ENCODE assay signal across 8 cellular contexts in the genomic region with DNA sequence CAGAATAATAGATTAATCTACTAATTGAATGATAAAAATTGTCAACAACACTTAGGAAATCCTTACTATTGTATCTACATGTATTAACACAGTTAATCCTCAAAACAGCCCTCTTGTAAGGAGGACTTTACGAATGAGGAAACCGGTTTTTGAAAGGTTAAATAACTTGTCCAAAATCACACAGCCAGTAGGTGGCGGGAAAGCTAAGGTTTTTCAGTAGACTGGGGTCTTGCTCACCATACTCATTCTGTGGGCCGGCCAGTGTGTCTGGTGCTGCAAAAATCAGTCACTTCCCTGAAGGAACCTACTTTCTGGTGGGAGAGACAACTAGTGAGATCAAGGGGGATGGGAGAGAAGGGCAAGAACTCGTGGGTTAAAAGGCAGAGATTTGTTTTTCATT. TPM values are rescaled to one million over a fixed set of nuclear protein-coding genes. Genes with fewer than 3 reads are reported as not detected.
DNase-seq lines count a peak whose midpoint lies in the region; ATAC-seq and TF ChIP-seq lines count a peak whose summit lies in the region.

No MANE protein-coding gene starts in this region.

- H3K4me3 ChIP-seq in breast epithelium (no peak overlapping the region), skeletal muscle tissue (ENCODE audit: low read length in 3 of 3) (no peak overlapping the region)

- no peaks in the 10 kb centered on the region for H3K27me3 Mint-ChIP-seq in MCF 10A (ENCODE audit: insufficient read depth, unreplicated experiment)
- no peaks in the 10 kb centered on the region for H3K27me3 Mint-ChIP-seq in endothelial cell (ENCODE audit: unreplicated experiment)
- no peaks in the 10 kb centered on the region for H3K27me3 Mint-ChIP-seq in activated T-helper 1 cell treated with anti-CD3 and anti-CD28 coated beads, Interleukin-12 subunit alpha, Interleukin-12 subunit beta, Interleukin-2, Interleukin-4 antibody, amounts not matched to agents 30 ng/mL and 10 ng/mL and 1 ng/mL, durations not matched to agents 14 hours and 24 hours and 36 hours (ENCODE audit: insufficient read depth)

- CTCF ChIA-PET in MCF 10A (lab: Yijun Ruan, JAX) = interaction anchor here (0.8 to 10.1 kb wide), 6 partner anchors 8 to 1535 kb away, joined by 3 to 297 read pairs (median 7); no protein-coding TSS in a partner anchor

- no peak for TF ChIP-seq POLR2A in breast epithelium (IDR thresholded peaks at IDR 0.05)

- BruUV-seq in MCF 10A (replicated peaks; lab: Mats Ljungman, UMichigan) = no TSS peak

- H3K4me1 ChIP-seq in breast epithelium = peaks cover 0 to 6% of the 10 kb centered on the region in 2 donors
- peaks cover 25 to 46% (median 33%) of the 10 kb centered on the region in 3 donors for H3K4me1 ChIP-seq in skeletal muscle tissue (ENCODE audit: control insufficient read depth in 3 of 3, insufficient read depth in 3 of 3, low read length in 3 of 3)

- no peaks in the 10 kb centered on the region for H3K9me3 ChIP-seq in breast epithelium
- H3K9me3 ChIP-seq in skeletal muscle tissue (ENCODE audit: control insufficient read depth in 3 of 3, low read length in 3 of 3) = no peaks in the 10 kb centered on the region

- POLR2A ChIA-PET in MCF 10A (lab: Yijun Ruan, JAX) = no interaction called here

- H3K36me3 ChIP-seq in breast epithelium = no peaks in the 10 kb centered on the region
- peaks cover 0 to 7% (median 5%) of the 10 kb centered on the region in 3 donors for H3K36me3 ChIP-seq in skeletal muscle tissue (ENCODE audit: control insufficient read depth in 3 of 3, insufficient read depth in 3 of 3, low read length in 3 of 3)

- H3K4me1 Mint-ChIP-seq in MCF 10A (ENCODE audit: insufficient read depth, unreplicated experiment) (peaks cover 11% of the 10 kb centered on the region), endothelial cell (ENCODE audit: unreplicated experiment) (peaks cover 9% of the 10 kb centered on the region)
- peaks cover 46% of the 10 kb centered on the region for H3K4me1 Mint-ChIP-seq in activated T-helper 1 cell treated with anti-CD3 and anti-CD28 coated beads, Interleukin-12 subunit alpha, Interleukin-12 subunit beta, Interleukin-2, Interleukin-4 antibody, amounts not matched to agents 30 ng/mL and 10 ng/mL and 1 ng/mL, durations not matched to agents 14 hours and 24 hours and 36 hours (ENCODE audit: low read depth)

- ATAC-seq in HG02588 (IDR thresholded peaks at IDR 0.05; ENCODE audit: unreplicated experiment) = no peak

- H3K4me3 Mint-ChIP-seq in MCF 10A (ENCODE audit: unreplicated experiment) (no peak overlapping the region), endothelial cell (ENCODE audit: unreplicated experiment) (no peak overlapping the region)
- H3K4me3 Mint-ChIP-seq in activated T-helper 1 cell treated with anti-CD3 and anti-CD28 coated beads, Interleukin-12 subunit alpha, Interleukin-12 subunit beta, Interleukin-2, Interleukin-4 antibody, amounts not matched to agents 30 ng/mL and 10 ng/mL and 1 ng/mL, durations not matched to agents 14 hours and 24 hours and 36 hours = no peak overlapping the region

- intact Hi-C loops in MCF 10A (cut with micrococcal nuclease) = no loop called here
- intact Hi-C loops in breast epithelium (cut with DNase I; ENCODE audit: low total_unique reads) = no loop called here
- intact Hi-C loops in activated T-helper 1 cell treated with anti-CD3 and anti-CD28 coated beads, Interleukin-12 subunit alpha, Interleukin-12 subunit beta, Interleukin-2, Interleukin-4 antibody, amounts not matched to agents 30 ng/mL and 10 ng/mL and 1 ng/mL, durations not matched to agents 14 hours and 24 hours and 36 hours (cut with micrococcal nuclease) = loop anchor here (5.0 kb wide), 1 partner anchor 685 kb away; no protein-coding TSS in a partner anchor

- H3K27ac ChIP-seq in breast epithelium (no peak overlapping the region), skeletal muscle tissue (ENCODE audit: low read depth, low read length) (peak overlapping the region; percentile 42)

- TF ChIP-seq CTCF in MCF 10A (IDR thresholded peaks at IDR 0.05; ENCODE audit: unreplicated experiment) (peak; percentile 28), breast epithelium (IDR thresholded peaks at IDR 0.05) (no peak), endothelial cell (IDR thresholded peaks at IDR 0.05; ENCODE audit: unreplicated experiment) (peak; percentile 48)

- no peak overlapping the region for H3K27ac Mint-ChIP-seq in MCF 10A (ENCODE audit: low read depth, unreplicated experiment)
- no peak overlapping the region for H3K27ac Mint-ChIP-seq in endothelial cell (ENCODE audit: unreplicated experiment)
- H3K27ac Mint-ChIP-seq in activated T-helper 1 cell treated with anti-CD3 and anti-CD28 coated beads, Interleukin-12 subunit alpha, Interleukin-12 subunit beta, Interleukin-2, Interleukin-4 antibody, amounts not matched to agents 30 ng/mL and 10 ng/mL and 1 ng/mL, durations not matched to agents 14 hours and 24 hours and 36 hours = no peak overlapping the region

- peak overlapping the region in 1 of 3 donors; percentile 3 for H3K9ac ChIP-seq in skeletal muscle tissue (ENCODE audit: low read depth in 1 of 3, low read length in 3 of 3)

- no peaks in the 10 kb centered on the region for H3K9me3 Mint-ChIP-seq in MCF 10A (ENCODE audit: unreplicated experiment)
- H3K9me3 Mint-ChIP-seq in endothelial cell (ENCODE audit: unreplicated experiment) = no peaks in the 10 kb centered on the region
- no peaks in the 10 kb centered on the region for H3K9me3 Mint-ChIP-seq in activated T-helper 1 cell treated with anti-CD3 and anti-CD28 coated beads, Interleukin-12 subunit alpha, Interleukin-12 subunit beta, Interleukin-2, Interleukin-4 antibody, amounts not matched to agents 30 ng/mL and 10 ng/mL and 1 ng/mL, durations not matched to agents 14 hours and 24 hours and 36 hours

- DNase-seq in MCF 10A (ENCODE audit: unreplicated experiment) = peak; percentile 45
- DNase-seq in breast epithelium (ENCODE audit: low spot score in 2 of 2) = no peak
- DNase-seq in NCI-H69 (lab: John Stamatoyannopoulos, UW) = peak; percentile 65
- peak; percentile 57 for DNase-seq in endothelial cell (ENCODE audit: low spot score)
- no peak for DNase-seq in mucosa of gallbladder (ENCODE audit: low spot score)
- DNase-seq in activated T-helper 1 cell treated with anti-CD3 and anti-CD28 coated beads, Interleukin-12 subunit alpha, Interleukin-12 subunit beta, Interleukin-2, Interleukin-4 antibody, amounts not matched to agents 30 ng/mL and 10 ng/mL and 1 ng/mL, durations not matched to agents 14 hours and 24 hours and 36 hours (ENCODE audit: low spot score) = no peak

- no peaks in the 10 kb centered on the region for H3K27me3 ChIP-seq in breast epithelium
- no peaks in the 10 kb centered on the region for H3K27me3 ChIP-seq in skeletal muscle tissue (ENCODE audit: control insufficient read depth in 3 of 3, insufficient read depth in 3 of 3, low read length in 3 of 3)

- H3K36me3 Mint-ChIP-seq in MCF 10A (ENCODE audit: insufficient read depth, unreplicated experiment) = peaks cover 47% of the 10 kb centered on the region
- H3K36me3 Mint-ChIP-seq in endothelial cell (ENCODE audit: low read depth, unreplicated experiment) = peaks cover 4% of the 10 kb centered on the region
- peaks cover 33% of the 10 kb centered on the region for H3K36me3 Mint-ChIP-seq in activated T-helper 1 cell treated with anti-CD3 and anti-CD28 coated beads, Interleukin-12 subunit alpha, Interleukin-12 subunit beta, Interleukin-2, Interleukin-4 antibody, amounts not matched to agents 30 ng/mL and 10 ng/mL and 1 ng/mL, durations not matched to agents 14 hours and 24 hours and 36 hours (ENCODE audit: low read depth)

RNA-seq across cellular contexts. Expression of a gene that starts 3.8 kb away (rescaled TPM):
- 29.6 and 33.7 TPM in 2 replicates for total RNA-seq in MCF 10A (2022)
- 10 to 100 TPM in 1 of 3 donors, 1 to 10 TPM in 2; 8.8 to 11.7 (median 9.6) TPM for total RNA-seq in breast epithelium
- 11.3 TPM for total RNA-seq in endothelial cell (ENCODE audit: unreplicated experiment)
- 8.4 TPM for total RNA-seq in skeletal muscle tissue
- 34.6 TPM for total RNA-seq in mucosa of gallbladder
- total RNA-seq in activated T-helper 1 cell treated with anti-CD3 and anti-CD28 coated beads, Interleukin-12 subunit alpha, Interleukin-12 subunit beta, Interleukin-2, Interleukin-4 antibody, amounts not matched to agents 30 ng/mL and 10 ng/mL and 1 ng/mL, durations not matched to agents 14 hours and 24 hours and 36 hours = 40.4 and 40.5 TPM in 2 replicates

RNA-seq across cellular contexts. Expression of a gene that starts 24.8 kb away (rescaled TPM):
- total RNA-seq in MCF 10A (2022) = 11.9 and 14.0 TPM in 2 replicates
- total RNA-seq in breast epithelium = 10 to 100 TPM in 2 of 3 donors, 1 to 10 TPM in 1; 8.9 to 11.1 (median 10.9) TPM
- total RNA-seq in endothelial cell (ENCODE audit: unreplicated experiment) = 12.4 TPM
- 3.1 TPM for total RNA-seq in skeletal muscle tissue
- total RNA-seq in mucosa of gallbladder = 20.7 TPM
- 13.0 and 15.0 TPM in 2 replicates for total RNA-seq in activated T-helper 1 cell treated with anti-CD3 and anti-CD28 coated beads, Interleukin-12 subunit alpha, Interleukin-12 subunit beta, Interleukin-2, Interleukin-4 antibody, amounts not matched to agents 30 ng/mL and 10 ng/mL and 1 ng/mL, durations not matched to agents 14 hours and 24 hours and 36 hours

RNA-seq across cellular contexts. Expression of a gene that starts 38.8 kb away (rescaled TPM):
- 28.2 and 37.2 TPM in 2 replicates for total RNA-seq in MCF 10A (2022)
- total RNA-seq in breast epithelium = 10 to 100 TPM; 13.1 to 23.3 (median 16.6) TPM
- 35.8 TPM for total RNA-seq in endothelial cell (ENCODE audit: unreplicated experiment)
- total RNA-seq in skeletal muscle tissue = 12.5 TPM
- total RNA-seq in mucosa of gallbladder = 29.3 TPM
- 52.9 and 56.5 TPM in 2 replicates for total RNA-seq in activated T-helper 1 cell treated with anti-CD3 and anti-CD28 coated beads, Interleukin-12 subunit alpha, Interleukin-12 subunit beta, Interleukin-2, Interleukin-4 antibody, amounts not matched to agents 30 ng/mL and 10 ng/mL and 1 ng/mL, durations not matched to agents 14 hours and 24 hours and 36 hours

RNA-seq across cellular contexts. Expression of a gene that starts 39.0 kb away (rescaled TPM):
- total RNA-seq in MCF 10A (2022) (176 and 258 TPM in 2 replicates), breast epithelium (10 to 100 TPM; 75.2 to 90.6 (median 84.9) TPM), endothelial cell (ENCODE audit: unreplicated experiment) (54.8 TPM), skeletal muscle tissue (20.9 TPM), mucosa of gallbladder (138 TPM)
- total RNA-seq in activated T-helper 1 cell treated with anti-CD3 and anti-CD28 coated beads, Interleukin-12 subunit alpha, Interleukin-12 subunit beta, Interleukin-2, Interleukin-4 antibody, amounts not matched to agents 30 ng/mL and 10 ng/mL and 1 ng/mL, durations not matched to agents 14 hours and 24 hours and 36 hours = 194 and 195 TPM in 2 replicates

RNA-seq across cellular contexts. Expression of a gene that starts 47.8 kb away (rescaled TPM):
- 12.3 and 15.3 TPM in 2 replicates for total RNA-seq in MCF 10A (2022)
- total RNA-seq in breast epithelium = 10 to 100 TPM; 17.6 to 36.2 (median 32.8) TPM
- 25.9 TPM for total RNA-seq in endothelial cell (ENCODE audit: unreplicated experiment)
- 20.9 TPM for total RNA-seq in skeletal muscle tissue
- 19.4 TPM for total RNA-seq in mucosa of gallbladder
- total RNA-seq in activated T-helper 1 cell treated with anti-CD3 and anti-CD28 coated beads, Interleukin-12 subunit alpha, Interleukin-12 subunit beta, Interleukin-2, Interleukin-4 antibody, amounts not matched to agents 30 ng/mL and 10 ng/mL and 1 ng/mL, durations not matched to agents 14 hours and 24 hours and 36 hours = 13.2 and 14.1 TPM in 2 replicates

Comparison
In these comparisons a context has a peak if more than half of its experiments do, and no peak if none do; other contexts are left out.
1. DNase-seq: peak in MCF 10A (single experiment), NCI-H69 (single experiment) and endothelial cell (single experiment); none in breast epithelium (0 of 2), mucosa of gallbladder (single experiment) and activated T-helper 1 cell treated with anti-CD3 and anti-CD28 coated beads, Interleukin-12 subunit alpha, Interleukin-12 subunit beta, Interleukin-2, Interleukin-4 antibody, amounts not matched to agents 30 ng/mL and 10 ng/mL and 1 ng/mL, durations not matched to agents 14 hours and 24 hours and 36 hours (single experiment).
2. CTCF ChIP-seq: peak in MCF 10A (single experiment) and endothelial cell (single experiment); none in breast epithelium (0 of 3).